Comparison of ENCODE assay signal across 8 cellular contexts in genomic region chr2:239401450-239402227, GRCh38. TPM values are rescaled to one million over a fixed set of nuclear protein-coding genes. Genes with fewer than 3 reads are reported as not detected.
DNase-seq lines count a peak whose midpoint lies in the region; ATAC-seq and TF ChIP-seq lines count a peak whose summit lies in the region.

No MANE protein-coding gene starts in this region.

- TF ChIP-seq POLR2A in GM15510 (IDR thresholded peaks at IDR 0.05; ENCODE audit: borderline replicate concordance, extremely low read depth, insufficient read length) (peak; percentile 97), prostate gland (IDR thresholded peaks at IDR 0.05) (no peak)

- WGBS in prostate gland, result under 1% methylated on average over 70 of the region's 86 CpGs

- H3K27ac ChIP-seq in SU-DHL-6 (ENCODE audit: low read depth, low read length), result peak overlapping the region; percentile 77
- peak overlapping the region; percentile 100 for H3K27ac ChIP-seq in left ventricle myocardium inferior (replicated peaks)
- peak overlapping the region; percentile 100 for H3K27ac ChIP-seq in prostate gland

- peak; percentile 67 for ATAC-seq in HG02840 (IDR thresholded peaks at IDR 0.05; ENCODE audit: low FRiP score, unreplicated experiment)

- 0 out of 2 replicates have a peak, but pooled peaks cover 13% of the 10 kb centered on the region for H4K20me1 ChIP-seq in SU-DHL-6 (ENCODE audit: low read depth, low read length)

- peak overlapping the region; percentile 80 for H3K4me2 ChIP-seq in SU-DHL-6 (ENCODE audit: low read depth, low read length, poor library complexity, severe bottlenecking)

- intact Hi-C loops in left ventricle myocardium inferior (cut with micrococcal nuclease), result no loop called here
- intact Hi-C loops in prostate gland (cut with DNase I), result loop anchor here (5.0 to 10.0 kb wide), 3 partner anchors 204 to 593 kb away; no protein-coding TSS in a partner anchor

- H3K27me3 ChIP-seq in SU-DHL-6 (ENCODE audit: low read length) (no peaks in the 10 kb centered on the region), left ventricle myocardium inferior (ENCODE audit: low read depth) (no peaks in the 10 kb centered on the region), prostate gland (replicated peaks; ENCODE audit: insufficient read depth) (no peaks in the 10 kb centered on the region)

- H3F3A ChIP-seq in SU-DHL-6 (ENCODE audit: insufficient read depth), result no peaks in the 10 kb centered on the region

- DNase-seq in NCI-H1417 treated with DMSO at 0.1 percent for 48 hours (lab: John Stamatoyannopoulos, UW) (peak; percentile 65), amniotic epithelial cell (ENCODE audit: low read depth) (peak; percentile 86), left ventricle myocardium inferior (peak; percentile 94), prostate gland (ENCODE audit: low spot score) (peak; percentile 90), ureter (ENCODE audit: low spot score) (peak; percentile 93)

- peak overlapping the region; percentile 74 for H3K9ac ChIP-seq in SU-DHL-6 (ENCODE audit: low read length)

- peaks cover 46% of the 10 kb centered on the region for H3K4me1 ChIP-seq in left ventricle myocardium inferior
- H3K4me1 ChIP-seq in prostate gland (replicated peaks), result no peaks in the 10 kb centered on the region

- H2AFZ ChIP-seq in SU-DHL-6 (ENCODE audit: low read depth, low read length, severe bottlenecking), result peak overlapping the region; percentile 85

- H3K9me3 ChIP-seq in SU-DHL-6 (ENCODE audit: insufficient read depth, low read length), result no peaks in the 10 kb centered on the region
- no peaks in the 10 kb centered on the region for H3K9me3 ChIP-seq in left ventricle myocardium inferior (replicated peaks)
- no peaks in the 10 kb centered on the region for H3K9me3 ChIP-seq in prostate gland

- no peaks in the 10 kb centered on the region for H3K79me2 ChIP-seq in SU-DHL-6 (ENCODE audit: insufficient read depth, low read length)

- no peaks in the 10 kb centered on the region for H3K36me3 ChIP-seq in SU-DHL-6 (ENCODE audit: low read length)
- H3K36me3 ChIP-seq in left ventricle myocardium inferior, result no peaks in the 10 kb centered on the region
- no peaks in the 10 kb centered on the region for H3K36me3 ChIP-seq in prostate gland

- TF ChIP-seq CTCF in SU-DHL-6 (IDR thresholded peaks at IDR 0.05; ENCODE audit: insufficient read depth, low read length, poor library complexity, severe bottlenecking) (no peak), left ventricle myocardium inferior (IDR thresholded peaks at IDR 0.05; ENCODE audit: borderline replicate concordance) (peak; percentile 30), prostate gland (IDR thresholded peaks at IDR 0.05) (peak in 2 of 4 experiments; percentile 18 to 30)

- no peaks in the 10 kb centered on the region for H3K9me2 ChIP-seq in SU-DHL-6 (replicated peaks; ENCODE audit: insufficient read depth, low read length)

- H3K4me3 ChIP-seq in SU-DHL-6 (ENCODE audit: insufficient read depth, low read length, poor library complexity, severe bottlenecking) (peak overlapping the region; percentile 61), left ventricle myocardium inferior (peak overlapping the region; percentile 83), prostate gland (peak overlapping the region; percentile 77 to 78)

RNA-seq across cellular contexts. Expression of gene HDAC4, which starts 0.8 kb away (rescaled TPM):
- total RNA-seq in left ventricle myocardium inferior (23.9 TPM), prostate gland (10 to 100 TPM; 41.8 to 44.2 TPM), ureter (86.9 TPM)

Comparison
In these comparisons a context has a peak if more than half of its experiments do, and no peak if none do; other contexts are left out.
1. Peak in every context shown above with its lines: DNase-seq, ATAC-seq, H3K4me3 ChIP-seq and H3K27ac ChIP-seq.